In the genomic region with DNA sequence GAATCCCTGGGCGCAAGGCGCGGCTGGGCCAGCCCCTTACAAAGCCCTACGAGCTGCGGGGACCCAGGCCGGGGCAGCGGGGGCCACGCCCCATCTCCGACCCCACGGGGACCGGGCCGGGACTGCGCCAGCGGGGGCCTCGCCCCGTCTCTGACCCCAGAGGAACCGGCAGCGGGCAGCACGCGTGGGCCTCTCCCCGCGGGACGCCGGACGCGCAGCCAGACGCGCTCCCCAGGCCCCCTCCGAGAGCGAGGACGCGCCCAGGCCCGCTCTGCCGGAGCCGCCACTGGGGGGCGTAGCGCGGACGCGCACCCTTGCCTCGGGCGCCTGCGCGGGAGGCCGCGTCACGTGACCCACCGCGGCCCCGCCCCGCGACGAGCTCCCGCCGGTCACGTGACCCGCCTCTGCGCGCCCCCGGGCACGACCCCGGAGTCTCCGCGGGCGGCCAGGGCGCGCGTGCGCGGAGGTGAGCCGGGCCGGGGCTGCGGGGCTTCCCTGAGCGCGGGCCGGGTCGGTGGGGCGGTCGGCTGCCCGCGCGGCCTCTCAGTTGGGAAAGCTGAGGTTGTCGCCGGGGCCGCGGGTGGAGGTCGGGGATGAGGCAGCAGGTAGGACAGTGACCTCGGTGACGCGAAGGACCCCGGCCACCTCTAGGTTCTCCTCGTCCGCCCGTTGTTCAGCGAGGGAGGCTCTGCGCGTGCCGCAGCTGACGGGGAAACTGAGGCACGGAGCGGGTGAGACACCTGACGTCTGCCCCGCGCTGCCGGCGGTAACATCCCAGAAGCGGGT, we compare ENCODE assay signal across 8 cellular contexts. TPM values are rescaled to one million over a fixed set of nuclear protein-coding genes. Genes with fewer than 3 reads are reported as not detected.
DNase-seq lines count a peak whose midpoint lies in the region; ATAC-seq and TF ChIP-seq lines count a peak whose summit lies in the region.

A gene (plus strand): TSS at position 422 of the 786 bp plus-strand sequence. CDS start 3,006 bp downstream, outside the sequence.

- H3K4me3 ChIP-seq in AG04449 (ENCODE audit: low read depth, low read length) = peak within 1 kb of the TSS; percentile 98
- peak within 1 kb of the TSS; percentile 96 for H3K4me3 ChIP-seq in colonic mucosa

- CTCF ChIA-PET in AG04449 (lab: Yijun Ruan, JAX) = interaction anchor here (0.6 to 4.6 kb wide), 64 partner anchors 9 to 1076 kb away, joined by 3 to 66 read pairs (median 4); a partner anchor contains a TSS

- TF ChIP-seq CTCF in AG04449 (IDR thresholded peaks at IDR 0.05; ENCODE audit: insufficient read depth, low read length, missing control alignments) (peak; percentile 80), colonic mucosa (IDR thresholded peaks at IDR 0.05) (peak; percentile 80)

- H3K9me3 ChIP-seq in colonic mucosa = no peaks in the 10 kb centered on the region

- peak within 1 kb of the TSS; percentile 92 to 94 for H3K9ac ChIP-seq in colonic mucosa (ENCODE audit: low read depth in 2 of 2, low read length in 2 of 2)

- DNase-seq in AG04449 (ENCODE audit: low read depth, low spot score) (no peak), NCI-H524 (lab: John Stamatoyannopoulos, UW) (peak; percentile 88 to 97), colonic mucosa (peak; percentile 83), left kidney (ENCODE audit: low read depth, low spot score) (peak; percentile 95)
- peak; percentile 89 for DNase-seq in activated CD4-positive, alpha-beta T cell treated with anti-CD3 and anti-CD28 coated beads for 48 hours
- DNase-seq in stimulated activated CD4-positive, alpha-beta T cell treated with anti-CD3 and anti-CD28 coated beads, Interleukin-2, amount 100 ng/mL, for 24 hours = peak; percentile 87 to 90

- H3K27ac ChIP-seq in colonic mucosa = peak within 1 kb of the TSS; percentile 56

- POLR2A ChIA-PET in AG04449 (lab: Yijun Ruan, JAX) = interaction anchor here (0.6 to 1.8 kb wide), 5 partner anchors 8 to 44 kb away, joined by 3 to 10 read pairs (median 3); no protein-coding TSS in a partner anchor

- peak; percentile 51 for ATAC-seq in GM18858 (IDR thresholded peaks at IDR 0.05; ENCODE audit: unreplicated experiment)
- peak; percentile 57 for ATAC-seq in HG03139 (IDR thresholded peaks at IDR 0.05; ENCODE audit: unreplicated experiment)

- H3K4me1 ChIP-seq in colonic mucosa = no peaks in the 10 kb centered on the region

- intact Hi-C loops in colonic mucosa (cut with DNase I) = no loop called here

- H3K27me3 ChIP-seq in colonic mucosa = no peaks in the 10 kb centered on the region

- H3K36me3 ChIP-seq in colonic mucosa = no peaks in the 10 kb centered on the region

RNA-seq across cellular contexts. Expression of the gene that starts here (rescaled TPM):
- total RNA-seq in colonic mucosa = 10 to 100 TPM; 34.0 to 59.4 TPM
